In the genomic region with DNA sequence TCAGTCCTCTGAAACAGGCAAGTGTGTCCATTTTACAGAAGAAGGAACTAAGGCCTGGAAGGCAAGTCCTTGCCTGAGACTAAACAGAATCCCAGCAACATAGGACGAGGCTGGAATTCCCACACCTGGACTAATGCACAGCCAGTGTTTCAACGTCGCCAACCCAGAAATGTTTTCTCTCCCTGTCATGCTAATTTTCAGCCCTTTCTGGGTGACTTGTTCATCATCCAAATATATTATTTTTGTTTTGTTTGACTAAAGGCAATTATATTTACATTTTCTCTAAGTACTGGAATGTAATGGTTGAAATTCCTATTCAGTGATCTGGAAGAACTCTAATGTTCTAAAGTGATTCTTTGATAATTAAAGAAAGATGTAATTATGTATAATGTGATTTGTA, we compare ENCODE assay signal across 2 cellular contexts.
TF ChIP-seq lines count a peak whose summit lies in the region.

No MANE protein-coding gene starts in this region.

TF ChIP-seq in IMR-90, 13 proteins besides CTCF, POLR2A, EP300 and RAD21:
- TF ChIP-seq NFE2L2 (IDR thresholded peaks at IDR 0.05; ENCODE audit: low read depth, low read length) (no peak), MAZ (IDR thresholded peaks at IDR 0.05; ENCODE audit: borderline replicate concordance, low read depth, low read length) (no peak), CEBPB (IDR thresholded peaks at IDR 0.05; ENCODE audit: low read depth, low read length) (no peak), CHD1 (IDR thresholded peaks at IDR 0.05; ENCODE audit: low read depth, low read length) (no peak), MAFK (IDR thresholded peaks at IDR 0.05; ENCODE audit: low read depth, low read length) (no peak), BHLHE40 (IDR thresholded peaks at IDR 0.05; ENCODE audit: low read depth, low read length) (no peak), MXI1 (IDR thresholded peaks at IDR 0.05; ENCODE audit: borderline replicate concordance, low read depth, low read length) (no peak), RFX5 (IDR thresholded peaks at IDR 0.05; ENCODE audit: low read depth, low read length) (no peak), SMC3 (IDR thresholded peaks at IDR 0.05; ENCODE audit: low read depth, low read length) (no peak), USF2 (IDR thresholded peaks at IDR 0.05; ENCODE audit: low read depth, low read length) (no peak), FOS (IDR thresholded peaks at IDR 0.05; ENCODE audit: low read depth, low read length) (no peak), RCOR1 (IDR thresholded peaks at IDR 0.05; ENCODE audit: insufficient replicate concordance, low read length) (no peak)
- TF ChIP-seq, protein P1, sequence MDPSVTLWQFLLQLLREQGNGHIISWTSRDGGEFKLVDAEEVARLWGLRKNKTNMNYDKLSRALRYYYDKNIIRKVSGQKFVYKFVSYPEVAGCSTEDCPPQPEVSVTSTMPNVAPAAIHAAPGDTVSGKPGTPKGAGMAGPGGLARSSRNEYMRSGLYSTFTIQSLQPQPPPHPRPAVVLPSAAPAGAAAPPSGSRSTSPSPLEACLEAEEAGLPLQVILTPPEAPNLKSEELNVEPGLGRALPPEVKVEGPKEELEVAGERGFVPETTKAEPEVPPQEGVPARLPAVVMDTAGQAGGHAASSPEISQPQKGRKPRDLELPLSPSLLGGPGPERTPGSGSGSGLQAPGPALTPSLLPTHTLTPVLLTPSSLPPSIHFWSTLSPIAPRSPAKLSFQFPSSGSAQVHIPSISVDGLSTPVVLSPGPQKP (IDR thresholded peaks at IDR 0.05; ENCODE audit: borderline replicate concordance, low read depth, low read length): no peak

TF ChIP-seq in H1, 55 proteins besides CTCF, POLR2A, EP300 and RAD21:
- TF ChIP-seq HDAC6 (IDR thresholded peaks at IDR 0.05; ENCODE audit: low read depth, low read length) (no peak), SIX5 (IDR thresholded peaks at IDR 0.05; ENCODE audit: low read depth, low read length) (no peak)
